24 cellular contexts compared by ENCODE assay signal in genomic region chr6:150194200-150194599, GRCh38. TPM values are rescaled to one million over a fixed set of nuclear protein-coding genes. Genes with fewer than 3 reads are reported as not detected.
"Had no signal": no experiment of that assay in that cellular context is flagged by ENCODE, and none has a peak within 500 bp of the region (broad histone marks: within the 10 kb centered on the region; RNA-seq: fewer than 3 reads in every experiment).

No MANE protein-coding gene starts in this region.

- H3K9me3 ChIP-seq: pancreas, spleen, testis, transverse colon had no signal

- H3K4me1 ChIP-seq: pancreas, spleen had no signal

- H3K27me3 ChIP-seq: hepatocyte, pancreas, testis, transverse colon had no signal

- H3K4me3 ChIP-seq: coronary artery, hepatocyte, lung, pancreas, spleen, testis, transverse colon had no signal

- H3K36me3 ChIP-seq: pancreas, spleen, transverse colon had no signal

- DNase-seq: effector CD4-positive, alpha-beta T cell; endodermal cell; foreskin melanocyte; head of caudate nucleus; kidney; left cardiac atrium; left ventricle myocardium superior; mesenchymal stem cell; midbrain; occipital lobe; pancreas; spleen; stimulated activated CD4-positive, alpha-beta T cell treated with anti-CD3 and anti-CD28 coated beads, Interleukin-15, amount 100 ng/mL, for 24 hours; stimulated activated CD4-positive, alpha-beta T cell treated with anti-CD3 and anti-CD28 coated beads, Interleukin-1b, Interleukin-23, amount 100 ng/mL, for 48 hours; stimulated activated CD4-positive, alpha-beta T cell treated with anti-CD3 and anti-CD28 coated beads, Interleukin-4, amount 100 ng/mL, for 24 hours; stimulated activated naive CD8-positive, alpha-beta T cell treated with anti-CD3 and anti-CD28 coated beads, Interleukin-15, amount 100 ng/mL, for 72 hours; testis; transverse colon had no signal

- ATAC-seq: left cardiac atrium; left ventricle myocardium superior; pancreas; sciatic nerve; stimulated activated memory B cell treated with anti-CD40 and anti-IgM and Interleukin-4, amounts not matched to agents 10 μg/mL and 1 μg/mL and 100 μg/mL, for 72 hours; stimulated activated naive CD8-positive, alpha-beta T cell treated with anti-CD3 and anti-CD28 coated beads, Interleukin-15, amount 100 ng/mL, for 72 hours had no signal

- H3K27ac ChIP-seq: coronary artery, hepatocyte, pancreas, spleen, testis, transverse colon had no signal

RNA-seq across cellular contexts. Expression of gene PPP1R14C, which starts 51.4 kb away (rescaled TPM):
- total RNA-seq: dermis microvascular lymphatic vessel endothelial cell had no signal
